In the genomic region with DNA sequence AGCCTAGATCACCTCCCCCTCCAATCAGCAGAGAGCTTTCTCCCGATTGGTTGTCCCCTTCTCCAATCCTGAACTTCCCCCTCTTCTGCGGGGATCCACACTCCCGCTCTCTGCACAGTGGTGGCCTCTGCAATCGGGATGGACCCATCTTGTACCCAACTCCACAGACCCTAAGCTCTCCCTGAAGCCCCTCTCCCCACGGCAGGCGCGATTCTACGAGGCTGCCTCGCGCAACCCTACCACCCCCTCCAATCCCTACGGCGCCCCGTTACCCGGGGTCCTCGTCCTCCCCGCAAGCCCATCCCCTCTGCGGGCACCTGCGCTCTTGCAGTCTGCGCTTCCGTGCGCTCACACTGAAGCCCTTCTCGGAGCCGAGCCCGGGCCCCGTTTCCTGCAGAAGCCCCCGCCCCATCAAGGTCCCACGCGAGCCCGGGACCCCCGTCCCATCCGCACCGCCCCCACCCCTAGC, we compare ENCODE assay signal across 1 cellular context.
TF ChIP-seq lines count a peak whose summit lies in the region.

No MANE protein-coding gene starts in this region.

TF ChIP-seq in HEK293, 187 proteins besides CTCF, POLR2A, EP300 and RAD21 (continued from another document and continues in another):
- TF ChIP-seq, protein P1, sequence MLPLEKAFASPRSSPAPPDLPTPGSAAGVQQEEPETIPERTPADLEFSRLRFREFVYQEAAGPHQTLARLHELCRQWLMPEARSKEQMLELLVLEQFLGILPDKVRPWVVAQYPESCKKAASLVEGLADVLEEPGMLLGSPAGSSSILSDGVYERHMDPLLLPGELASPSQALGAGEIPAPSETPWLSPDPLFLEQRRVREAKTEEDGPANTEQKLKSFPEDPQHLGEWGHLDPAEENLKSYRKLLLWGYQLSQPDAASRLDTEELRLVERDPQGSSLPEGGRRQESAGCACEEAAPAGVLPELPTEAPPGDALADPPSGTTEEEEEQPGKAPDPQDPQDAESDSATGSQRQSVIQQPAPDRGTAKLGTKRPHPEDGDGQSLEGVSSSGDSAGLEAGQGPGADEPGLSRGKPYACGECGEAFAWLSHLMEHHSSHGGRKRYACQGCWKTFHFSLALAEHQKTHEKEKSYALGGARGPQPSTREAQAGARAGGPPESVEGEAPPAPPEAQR (tag by site-specific recombination; IDR thresholded peaks at IDR 0.05): no peak
- TF ChIP-seq ZNF239 (tag by site-specific recombination; IDR thresholded peaks at IDR 0.05): no peak; the same call in 1 of the 2 replicates
- no peak for TF ChIP-seq ZFP3 (tag by site-specific recombination; IDR thresholded peaks at IDR 0.05; ENCODE audit: low read depth)
- TF ChIP-seq ZNF121 (tag by site-specific recombination; IDR thresholded peaks at IDR 0.05): no peak
- 0 out of 2 replicates have a peak, but pooled peaks have one; percentile 31 for TF ChIP-seq ZNF792 (tag by site-specific recombination; IDR thresholded peaks at IDR 0.05)
- no peak for TF ChIP-seq ZNF274 (IDR thresholded peaks at IDR 0.05; ENCODE audit: low read length)
- no peak for TF ChIP-seq ZNF274 (tag by site-specific recombination; IDR thresholded peaks at IDR 0.05; ENCODE audit: borderline replicate concordance)
- no peak for TF ChIP-seq ZNF37A (tag by site-specific recombination; IDR thresholded peaks at IDR 0.05)
- no peak for TF ChIP-seq ZNF19 (tag by site-specific recombination; IDR thresholded peaks at IDR 0.05; ENCODE audit: low read depth)
- TF ChIP-seq ZNF404 (tag by site-specific recombination; IDR thresholded peaks at IDR 0.05): no peak
- no peak for TF ChIP-seq ZNF292 (tag by site-specific recombination; IDR thresholded peaks at IDR 0.05; ENCODE audit: borderline replicate concordance, low read depth)
- no peak for TF ChIP-seq RBAK (tag by site-specific recombination; IDR thresholded peaks at IDR 0.05)
- no peak for TF ChIP-seq ZFP41 (tag by site-specific recombination; IDR thresholded peaks at IDR 0.05; ENCODE audit: borderline replicate concordance)
- TF ChIP-seq, protein P2, sequence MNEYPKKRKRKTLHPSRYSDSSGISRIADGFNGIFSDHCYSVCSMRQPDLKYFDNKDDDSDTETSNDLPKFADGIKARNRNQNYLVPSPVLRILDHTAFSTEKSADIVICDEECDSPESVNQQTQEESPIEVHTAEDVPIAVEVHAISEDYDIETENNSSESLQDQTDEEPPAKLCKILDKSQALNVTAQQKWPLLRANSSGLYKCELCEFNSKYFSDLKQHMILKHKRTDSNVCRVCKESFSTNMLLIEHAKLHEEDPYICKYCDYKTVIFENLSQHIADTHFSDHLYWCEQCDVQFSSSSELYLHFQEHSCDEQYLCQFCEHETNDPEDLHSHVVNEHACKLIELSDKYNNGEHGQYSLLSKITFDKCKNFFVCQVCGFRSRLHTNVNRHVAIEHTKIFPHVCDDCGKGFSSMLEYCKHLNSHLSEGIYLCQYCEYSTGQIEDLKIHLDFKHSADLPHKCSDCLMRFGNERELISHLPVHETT (tag by site-specific recombination; IDR thresholded peaks at IDR 0.05): peak; percentile 38; the same call in 1 of the 2 replicates
- TF ChIP-seq ZNF560 (tag by site-specific recombination; IDR thresholded peaks at IDR 0.05; ENCODE audit: borderline replicate concordance): no peak
- no peak for TF ChIP-seq ZNF423 (tag by site-specific recombination; IDR thresholded peaks at IDR 0.05)
- TF ChIP-seq GLIS2 (tag by site-specific recombination; IDR thresholded peaks at IDR 0.05): peak; percentile 53
- TF ChIP-seq EGR2 (tag by site-specific recombination; IDR thresholded peaks at IDR 0.05; ENCODE audit: low read depth): no peak
- TF ChIP-seq, protein P3, sequence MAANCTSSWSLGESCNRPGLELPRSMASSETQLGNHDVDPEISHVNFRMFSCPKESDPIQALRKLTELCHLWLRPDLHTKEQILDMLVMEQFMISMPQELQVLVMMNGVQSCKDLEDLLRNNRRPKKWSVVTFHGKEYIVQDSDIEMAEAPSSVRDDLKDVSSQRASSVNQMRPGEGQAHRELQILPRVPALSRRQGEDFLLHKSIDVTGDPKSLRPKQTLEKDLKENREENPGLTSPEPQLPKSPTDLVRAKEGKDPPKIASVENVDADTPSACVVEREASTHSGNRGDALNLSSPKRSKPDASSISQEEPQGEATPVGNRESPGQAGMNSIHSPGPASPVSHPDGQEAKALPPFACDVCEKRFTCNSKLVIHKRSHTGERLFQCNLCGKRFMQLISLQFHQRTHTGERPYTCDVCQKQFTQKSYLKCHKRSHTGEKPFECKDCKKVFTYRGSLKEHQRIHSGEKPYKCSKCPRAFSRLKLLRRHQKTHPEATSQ (tag by site-specific recombination; IDR thresholded peaks at IDR 0.05): no peak
- TF ChIP-seq ZNF600 (tag by site-specific recombination; IDR thresholded peaks at IDR 0.05): 0 out of 2 replicates have a peak, but pooled peaks have one; percentile 27
- no peak for TF ChIP-seq ZNF146 (tag by site-specific recombination; IDR thresholded peaks at IDR 0.05)
- no peak for TF ChIP-seq ZNF747 (tag by site-specific recombination; IDR thresholded peaks at IDR 0.05)
- TF ChIP-seq, protein P4, sequence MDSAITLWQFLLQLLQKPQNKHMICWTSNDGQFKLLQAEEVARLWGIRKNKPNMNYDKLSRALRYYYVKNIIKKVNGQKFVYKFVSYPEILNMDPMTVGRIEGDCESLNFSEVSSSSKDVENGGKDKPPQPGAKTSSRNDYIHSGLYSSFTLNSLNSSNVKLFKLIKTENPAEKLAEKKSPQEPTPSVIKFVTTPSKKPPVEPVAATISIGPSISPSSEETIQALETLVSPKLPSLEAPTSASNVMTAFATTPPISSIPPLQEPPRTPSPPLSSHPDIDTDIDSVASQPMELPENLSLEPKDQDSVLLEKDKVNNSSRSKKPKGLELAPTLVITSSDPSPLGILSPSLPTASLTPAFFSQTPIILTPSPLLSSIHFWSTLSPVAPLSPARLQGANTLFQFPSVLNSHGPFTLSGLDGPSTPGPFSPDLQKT (IDR thresholded peaks at IDR 0.05; ENCODE audit: borderline replicate concordance, low read depth, low read length): no peak
- TF ChIP-seq ZNF654 (tag by site-specific recombination; IDR thresholded peaks at IDR 0.05; ENCODE audit: low read depth): no peak
- no peak for TF ChIP-seq ZBTB21 (tag by site-specific recombination; IDR thresholded peaks at IDR 0.05)
- TF ChIP-seq, protein P5, sequence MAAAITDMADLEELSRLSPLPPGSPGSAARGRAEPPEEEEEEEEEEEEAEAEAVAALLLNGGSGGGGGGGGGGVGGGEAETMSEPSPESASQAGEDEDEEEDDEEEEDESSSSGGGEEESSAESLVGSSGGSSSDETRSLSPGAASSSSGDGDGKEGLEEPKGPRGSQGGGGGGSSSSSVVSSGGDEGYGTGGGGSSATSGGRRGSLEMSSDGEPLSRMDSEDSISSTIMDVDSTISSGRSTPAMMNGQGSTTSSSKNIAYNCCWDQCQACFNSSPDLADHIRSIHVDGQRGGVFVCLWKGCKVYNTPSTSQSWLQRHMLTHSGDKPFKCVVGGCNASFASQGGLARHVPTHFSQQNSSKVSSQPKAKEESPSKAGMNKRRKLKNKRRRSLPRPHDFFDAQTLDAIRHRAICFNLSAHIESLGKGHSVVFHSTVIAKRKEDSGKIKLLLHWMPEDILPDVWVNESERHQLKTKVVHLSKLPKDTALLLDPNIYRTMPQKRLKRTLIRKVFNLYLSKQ (tag by site-specific recombination; IDR thresholded peaks at IDR 0.05; ENCODE audit: borderline replicate concordance): no peak
- TF ChIP-seq, protein P6, sequence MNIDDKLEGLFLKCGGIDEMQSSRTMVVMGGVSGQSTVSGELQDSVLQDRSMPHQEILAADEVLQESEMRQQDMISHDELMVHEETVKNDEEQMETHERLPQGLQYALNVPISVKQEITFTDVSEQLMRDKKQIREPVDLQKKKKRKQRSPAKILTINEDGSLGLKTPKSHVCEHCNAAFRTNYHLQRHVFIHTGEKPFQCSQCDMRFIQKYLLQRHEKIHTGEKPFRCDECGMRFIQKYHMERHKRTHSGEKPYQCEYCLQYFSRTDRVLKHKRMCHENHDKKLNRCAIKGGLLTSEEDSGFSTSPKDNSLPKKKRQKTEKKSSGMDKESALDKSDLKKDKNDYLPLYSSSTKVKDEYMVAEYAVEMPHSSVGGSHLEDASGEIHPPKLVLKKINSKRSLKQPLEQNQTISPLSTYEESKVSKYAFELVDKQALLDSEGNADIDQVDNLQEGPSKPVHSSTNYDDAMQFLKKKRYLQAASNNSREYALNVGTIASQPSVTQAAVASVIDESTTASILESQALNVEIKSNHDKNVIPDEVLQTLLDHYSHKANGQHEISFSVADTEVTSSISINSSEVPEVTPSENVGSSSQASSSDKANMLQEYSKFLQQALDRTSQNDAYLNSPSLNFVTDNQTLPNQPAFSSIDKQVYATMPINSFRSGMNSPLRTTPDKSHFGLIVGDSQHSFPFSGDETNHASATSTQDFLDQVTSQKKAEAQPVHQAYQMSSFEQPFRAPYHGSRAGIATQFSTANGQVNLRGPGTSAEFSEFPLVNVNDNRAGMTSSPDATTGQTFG (tag by site-specific recombination; IDR thresholded peaks at IDR 0.05; ENCODE audit: borderline replicate concordance): no peak
- no peak for TF ChIP-seq ZNF341 (tag by site-specific recombination; IDR thresholded peaks at IDR 0.05; ENCODE audit: low read depth)
- no peak for TF ChIP-seq ZNF132 (tag by site-specific recombination; IDR thresholded peaks at IDR 0.05; ENCODE audit: borderline replicate concordance)
- no peak for TF ChIP-seq ZNF530 (tag by site-specific recombination; IDR thresholded peaks at IDR 0.05; ENCODE audit: low read depth)
- 0 out of 2 replicates have a peak, but pooled peaks have one; percentile 13 for TF ChIP-seq ZNF394 (tag by site-specific recombination; IDR thresholded peaks at IDR 0.05; ENCODE audit: borderline replicate concordance)
- no peak for TF ChIP-seq ZNF558 (tag by site-specific recombination; IDR thresholded peaks at IDR 0.05)
- TF ChIP-seq ZNF169 (tag by site-specific recombination; IDR thresholded peaks at IDR 0.05): 0 out of 2 replicates have a peak, but pooled peaks have one; percentile 13
- TF ChIP-seq TCF7L2 (IDR thresholded peaks at IDR 0.05; ENCODE audit: borderline replicate concordance, low read depth, low read length): no peak
- TF ChIP-seq, protein P7, sequence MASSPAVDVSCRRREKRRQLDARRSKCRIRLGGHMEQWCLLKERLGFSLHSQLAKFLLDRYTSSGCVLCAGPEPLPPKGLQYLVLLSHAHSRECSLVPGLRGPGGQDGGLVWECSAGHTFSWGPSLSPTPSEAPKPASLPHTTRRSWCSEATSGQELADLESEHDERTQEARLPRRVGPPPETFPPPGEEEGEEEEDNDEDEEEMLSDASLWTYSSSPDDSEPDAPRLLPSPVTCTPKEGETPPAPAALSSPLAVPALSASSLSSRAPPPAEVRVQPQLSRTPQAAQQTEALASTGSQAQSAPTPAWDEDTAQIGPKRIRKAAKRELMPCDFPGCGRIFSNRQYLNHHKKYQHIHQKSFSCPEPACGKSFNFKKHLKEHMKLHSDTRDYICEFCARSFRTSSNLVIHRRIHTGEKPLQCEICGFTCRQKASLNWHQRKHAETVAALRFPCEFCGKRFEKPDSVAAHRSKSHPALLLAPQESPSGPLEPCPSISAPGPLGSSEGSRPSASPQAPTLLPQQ (tag by site-specific recombination; IDR thresholded peaks at IDR 0.05): peak; percentile 84
- TF ChIP-seq, protein P8, sequence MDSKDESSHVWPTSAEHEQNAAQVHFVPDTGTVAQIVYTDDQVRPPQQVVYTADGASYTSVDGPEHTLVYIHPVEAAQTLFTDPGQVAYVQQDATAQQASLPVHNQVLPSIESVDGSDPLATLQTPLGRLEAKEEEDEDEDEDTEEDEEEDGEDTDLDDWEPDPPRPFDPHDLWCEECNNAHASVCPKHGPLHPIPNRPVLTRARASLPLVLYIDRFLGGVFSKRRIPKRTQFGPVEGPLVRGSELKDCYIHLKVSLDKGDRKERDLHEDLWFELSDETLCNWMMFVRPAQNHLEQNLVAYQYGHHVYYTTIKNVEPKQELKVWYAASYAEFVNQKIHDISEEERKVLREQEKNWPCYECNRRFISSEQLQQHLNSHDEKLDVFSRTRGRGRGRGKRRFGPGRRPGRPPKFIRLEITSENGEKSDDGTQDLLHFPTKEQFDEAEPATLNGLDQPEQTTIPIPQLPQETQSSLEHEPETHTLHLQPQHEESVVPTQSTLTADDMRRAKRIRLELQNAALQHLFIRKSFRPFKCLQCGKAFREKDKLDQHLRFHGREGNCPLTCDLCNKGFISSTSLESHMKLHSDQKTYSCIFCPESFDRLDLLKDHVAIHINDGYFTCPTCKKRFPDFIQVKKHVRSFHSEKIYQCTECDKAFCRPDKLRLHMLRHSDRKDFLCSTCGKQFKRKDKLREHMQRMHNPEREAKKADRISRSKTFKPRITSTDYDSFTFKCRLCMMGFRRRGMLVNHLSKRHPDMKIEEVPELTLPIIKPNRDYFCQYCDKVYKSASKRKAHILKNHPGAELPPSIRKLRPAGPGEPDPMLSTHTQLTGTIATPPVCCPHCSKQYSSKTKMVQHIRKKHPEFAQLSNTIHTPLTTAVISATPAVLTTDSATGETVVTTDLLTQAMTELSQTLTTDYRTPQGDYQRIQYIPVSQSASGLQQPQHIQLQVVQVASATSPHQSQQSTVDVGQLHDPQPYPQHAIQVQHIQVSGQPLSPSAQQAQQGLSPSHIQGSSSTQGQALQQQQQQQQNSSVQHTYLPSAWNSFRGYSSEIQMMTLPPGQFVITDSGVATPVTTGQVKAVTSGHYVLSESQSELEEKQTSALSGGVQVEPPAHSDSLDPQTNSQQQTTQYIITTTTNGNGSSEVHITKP (tag by site-specific recombination; IDR thresholded peaks at IDR 0.05): peak; percentile 80
- no peak for TF ChIP-seq BCL11A (tag by site-specific recombination; IDR thresholded peaks at IDR 0.05; ENCODE audit: low read depth)
- TF ChIP-seq, protein P9, sequence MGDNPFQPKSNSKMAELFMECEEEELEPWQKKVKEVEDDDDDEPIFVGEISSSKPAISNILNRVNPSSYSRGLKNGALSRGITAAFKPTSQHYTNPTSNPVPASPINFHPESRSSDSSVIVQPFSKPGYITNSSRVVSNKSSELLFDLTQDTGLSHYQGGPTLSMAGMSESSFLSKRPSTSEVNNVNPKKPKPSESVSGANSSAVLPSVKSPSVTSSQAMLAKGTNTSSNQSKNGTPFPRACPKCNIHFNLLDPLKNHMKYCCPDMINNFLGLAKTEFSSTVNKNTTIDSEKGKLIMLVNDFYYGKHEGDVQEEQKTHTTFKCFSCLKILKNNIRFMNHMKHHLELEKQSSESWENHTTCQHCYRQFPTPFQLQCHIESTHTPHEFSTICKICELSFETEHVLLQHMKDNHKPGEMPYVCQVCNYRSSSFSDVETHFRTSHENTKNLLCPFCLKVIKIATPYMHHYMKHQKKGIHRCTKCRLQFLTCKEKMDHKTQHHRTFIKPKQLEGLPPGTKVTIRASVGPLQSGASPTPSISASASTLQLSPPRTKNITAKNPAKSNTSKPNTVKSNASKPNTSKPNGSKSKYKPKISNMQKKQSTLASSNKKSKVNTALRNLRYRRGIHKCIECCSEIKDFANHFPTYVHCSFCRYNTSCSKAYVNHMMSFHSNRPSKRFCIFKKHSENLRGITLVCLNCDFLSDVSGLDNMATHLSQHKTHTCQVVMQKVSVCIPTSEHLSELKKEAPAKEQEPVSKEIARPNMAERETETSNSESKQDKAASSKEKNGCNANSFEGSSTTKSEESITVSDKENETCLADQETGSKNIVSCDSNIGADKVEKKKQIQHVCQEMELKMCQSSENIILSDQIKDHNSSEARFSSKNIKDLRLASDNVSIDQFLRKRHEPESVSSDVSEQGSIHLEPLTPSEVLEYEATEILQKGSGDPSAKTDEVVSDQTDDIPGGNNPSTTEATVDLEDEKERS (tag by site-specific recombination; IDR thresholded peaks at IDR 0.05): no peak
- TF ChIP-seq, protein P10, sequence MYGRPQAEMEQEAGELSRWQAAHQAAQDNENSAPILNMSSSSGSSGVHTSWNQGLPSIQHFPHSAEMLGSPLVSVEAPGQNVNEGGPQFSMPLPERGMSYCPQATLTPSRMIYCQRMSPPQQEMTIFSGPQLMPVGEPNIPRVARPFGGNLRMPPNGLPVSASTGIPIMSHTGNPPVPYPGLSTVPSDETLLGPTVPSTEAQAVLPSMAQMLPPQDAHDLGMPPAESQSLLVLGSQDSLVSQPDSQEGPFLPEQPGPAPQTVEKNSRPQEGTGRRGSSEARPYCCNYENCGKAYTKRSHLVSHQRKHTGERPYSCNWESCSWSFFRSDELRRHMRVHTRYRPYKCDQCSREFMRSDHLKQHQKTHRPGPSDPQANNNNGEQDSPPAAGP (tag by site-specific recombination; IDR thresholded peaks at IDR 0.05): no peak
